ENCODE assay signal across 15 cellular contexts in genomic region chr4:59960143-59960542, GRCh38.
A peak's percentile ranks its signal among the peaks of the same experiment; 100 is the strongest.
DNase-seq lines count a peak whose midpoint lies in the region; ATAC-seq and TF ChIP-seq lines count a peak whose summit lies in the region.
"Had no signal": no experiment of that assay in that cellular context is flagged by ENCODE, and none has a peak within 500 bp of the region (broad histone marks: within the 10 kb centered on the region; RNA-seq: fewer than 3 reads in every experiment).

No MANE protein-coding gene starts in this region.

- H3K27me3 ChIP-seq in right atrium auricular region (no peaks in the 10 kb centered on the region), HAP-1 (ENCODE audit: low read depth) (no peaks in the 10 kb centered on the region)
- H3K27me3 ChIP-seq: BLaER1 treated with 17β-estradiol and CSF1 and Interleukin-3, amounts not matched to agents 10 nM and 100 nM had no signal

- H3K4me3 ChIP-seq in right atrium auricular region (no peak overlapping the region), HAP-1 (no peak overlapping the region)
- H3K4me3 ChIP-seq: BLaER1 treated with 17β-estradiol and CSF1 and Interleukin-3, amounts not matched to agents 10 nM and 100 nM; GM12878 had no signal

- intact Hi-C loops in Right ventricle myocardium inferior (cut with DNase I) = no loop called here
- intact Hi-C loops in cardiac septum (cut with DNase I) = no loop called here
- intact Hi-C loops in left ventricle myocardium superior (cut with micrococcal nuclease) = no loop called here

- H3K4me1 ChIP-seq in right atrium auricular region (no peaks in the 10 kb centered on the region), HAP-1 (no peaks in the 10 kb centered on the region)
- H3K4me1 ChIP-seq: BLaER1 treated with 17β-estradiol and CSF1 and Interleukin-3, amounts not matched to agents 10 nM and 100 nM had no signal

- H3K36me3 ChIP-seq in right atrium auricular region = no peaks in the 10 kb centered on the region
- H3K36me3 ChIP-seq in HAP-1 (replicated peaks) = no peaks in the 10 kb centered on the region
- H3K36me3 ChIP-seq: BLaER1 treated with 17β-estradiol and CSF1 and Interleukin-3, amounts not matched to agents 10 nM and 100 nM had no signal

- H3K27ac ChIP-seq in right atrium auricular region = no peak overlapping the region
- H3K27ac ChIP-seq: BLaER1 treated with 17β-estradiol and CSF1 and Interleukin-3, amounts not matched to agents 10 nM and 100 nM had no signal

- no peak for TF ChIP-seq CTCF in right atrium auricular region (IDR thresholded peaks at IDR 0.05)

- ATAC-seq in Right ventricle myocardium inferior = peak; percentile 99
- peak; percentile 100 for ATAC-seq in left ventricle myocardium superior
- ATAC-seq: GM12878 had no signal

- DNase-seq in Right ventricle myocardium inferior (ENCODE audit: missing footprints) (no peak), right atrium auricular region (ENCODE audit: low spot score) (no peak), cardiac septum (ENCODE audit: low spot score) (peak; percentile 74), left ventricle myocardium superior (peak; percentile 30), HAP-1 (ENCODE audit: low spot score in 2 of 2) (no peak), AG08396 (ENCODE audit: low spot score) (no peak), hippocampal formation (lab: John Stamatoyannopoulos, UW) (no peak)
- DNase-seq: 8988T; CD4-positive, CD25-positive, alpha-beta regulatory T cell; DMS79; GOT3; H9; IMR-90 had no signal

- no peaks in the 10 kb centered on the region for H3K9me3 ChIP-seq in right atrium auricular region
- H3K9me3 ChIP-seq in HAP-1 = no peaks in the 10 kb centered on the region
- H3K9me3 ChIP-seq: BLaER1 treated with 17β-estradiol and CSF1 and Interleukin-3, amounts not matched to agents 10 nM and 100 nM had no signal

- in situ Hi-C loops in HAP-1 (cut with MboI; ENCODE audit: low sequenced_read_pairs) = no loop called here

Comparison
In these comparisons a context has a peak if more than half of its experiments do, and no peak if none do; other contexts are left out.
1. DNase-seq: peak in cardiac septum (single experiment) and left ventricle myocardium superior (single experiment); none in Right ventricle myocardium inferior (single experiment), right atrium auricular region (single experiment), HAP-1 (0 of 2), AG08396 (single experiment) and hippocampal formation (0 of 2).